In the genomic region with DNA sequence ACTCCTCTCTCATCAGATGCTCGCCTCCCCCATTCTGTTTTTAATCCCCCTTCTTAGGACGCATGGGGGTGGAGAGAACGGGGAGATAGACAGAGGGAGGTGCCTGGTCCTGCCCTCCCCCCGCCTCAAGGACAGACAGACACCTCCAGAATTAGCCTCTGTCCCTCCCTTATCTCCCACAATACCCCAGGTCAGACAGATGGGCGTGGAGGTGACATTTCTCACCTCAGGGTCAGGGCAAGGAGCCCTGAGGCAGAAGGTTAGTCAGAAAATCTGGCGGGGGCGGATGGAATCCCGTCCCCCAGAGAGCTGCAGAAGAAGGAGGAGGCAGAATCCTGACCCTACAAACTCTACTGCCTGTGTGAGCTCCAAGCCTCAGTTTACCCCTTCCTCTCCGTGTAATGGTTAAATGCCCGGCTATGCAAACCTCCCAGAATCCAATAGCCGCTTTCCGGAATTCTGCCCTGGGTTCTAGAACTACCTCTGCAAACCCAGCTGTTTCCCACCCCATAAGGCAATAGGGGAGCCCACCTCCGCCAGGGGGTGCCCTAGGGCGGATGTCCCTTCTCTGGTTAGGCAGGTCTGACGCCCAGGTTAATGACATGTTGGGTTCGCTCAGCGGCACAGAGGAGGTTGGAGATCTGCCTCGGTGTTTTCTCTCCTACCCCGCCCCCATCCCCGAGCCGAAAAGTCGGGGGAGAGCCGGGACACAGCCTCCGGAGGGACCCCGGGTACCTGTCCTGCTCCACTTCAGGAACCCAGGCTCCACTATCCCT, we compare ENCODE assay signal across 1 cellular context.
TF ChIP-seq lines count a peak whose summit lies in the region.

No MANE protein-coding gene starts in this region.

TF ChIP-seq in GM12878, 131 proteins besides CTCF, POLR2A, EP300 and RAD21 (continued from another document):
- TF ChIP-seq CHD4 (IDR thresholded peaks at IDR 0.05), result no peak
- TF ChIP-seq HDAC2 (IDR thresholded peaks at IDR 0.05), result no peak
- TF ChIP-seq, protein P1, sequence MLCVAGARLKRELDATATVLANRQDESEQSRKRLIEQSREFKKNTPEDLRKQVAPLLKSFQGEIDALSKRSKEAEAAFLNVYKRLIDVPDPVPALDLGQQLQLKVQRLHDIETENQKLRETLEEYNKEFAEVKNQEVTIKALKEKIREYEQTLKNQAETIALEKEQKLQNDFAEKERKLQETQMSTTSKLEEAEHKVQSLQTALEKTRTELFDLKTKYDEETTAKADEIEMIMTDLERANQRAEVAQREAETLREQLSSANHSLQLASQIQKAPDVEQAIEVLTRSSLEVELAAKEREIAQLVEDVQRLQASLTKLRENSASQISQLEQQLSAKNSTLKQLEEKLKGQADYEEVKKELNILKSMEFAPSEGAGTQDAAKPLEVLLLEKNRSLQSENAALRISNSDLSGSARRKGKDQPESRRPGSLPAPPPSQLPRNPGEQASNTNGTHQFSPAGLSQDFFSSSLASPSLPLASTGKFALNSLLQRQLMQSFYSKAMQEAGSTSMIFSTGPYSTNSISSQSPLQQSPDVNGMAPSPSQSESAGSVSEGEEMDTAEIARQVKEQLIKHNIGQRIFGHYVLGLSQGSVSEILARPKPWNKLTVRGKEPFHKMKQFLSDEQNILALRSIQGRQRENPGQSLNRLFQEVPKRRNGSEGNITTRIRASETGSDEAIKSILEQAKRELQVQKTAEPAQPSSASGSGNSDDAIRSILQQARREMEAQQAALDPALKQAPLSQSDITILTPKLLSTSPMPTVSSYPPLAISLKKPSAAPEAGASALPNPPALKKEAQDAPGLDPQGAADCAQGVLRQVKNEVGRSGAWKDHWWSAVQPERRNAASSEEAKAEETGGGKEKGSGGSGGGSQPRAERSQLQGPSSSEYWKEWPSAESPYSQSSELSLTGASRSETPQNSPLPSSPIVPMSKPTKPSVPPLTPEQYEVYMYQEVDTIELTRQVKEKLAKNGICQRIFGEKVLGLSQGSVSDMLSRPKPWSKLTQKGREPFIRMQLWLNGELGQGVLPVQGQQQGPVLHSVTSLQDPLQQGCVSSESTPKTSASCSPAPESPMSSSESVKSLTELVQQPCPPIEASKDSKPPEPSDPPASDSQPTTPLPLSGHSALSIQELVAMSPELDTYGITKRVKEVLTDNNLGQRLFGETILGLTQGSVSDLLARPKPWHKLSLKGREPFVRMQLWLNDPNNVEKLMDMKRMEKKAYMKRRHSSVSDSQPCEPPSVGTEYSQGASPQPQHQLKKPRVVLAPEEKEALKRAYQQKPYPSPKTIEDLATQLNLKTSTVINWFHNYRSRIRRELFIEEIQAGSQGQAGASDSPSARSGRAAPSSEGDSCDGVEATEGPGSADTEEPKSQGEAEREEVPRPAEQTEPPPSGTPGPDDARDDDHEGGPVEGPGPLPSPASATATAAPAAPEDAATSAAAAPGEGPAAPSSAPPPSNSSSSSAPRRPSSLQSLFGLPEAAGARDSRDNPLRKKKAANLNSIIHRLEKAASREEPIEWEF (IDR thresholded peaks at IDR 0.05; ENCODE audit: insufficient replicate concordance, low read depth, low read length), result no peak
- no peak for TF ChIP-seq MEF2A (IDR thresholded peaks at IDR 0.05; ENCODE audit: insufficient read depth, low read depth, low read length)
- TF ChIP-seq SP1 (IDR thresholded peaks at IDR 0.05; ENCODE audit: low read depth, low read length), result no peak
- peak; percentile 24; the same call in 1 of the 2 replicates for TF ChIP-seq RUNX3 (IDR thresholded peaks at IDR 0.05; ENCODE audit: low read length)
- TF ChIP-seq SREBF2 (IDR thresholded peaks at IDR 0.05; ENCODE audit: low read length), result no peak
- peak; percentile 49; the same call in 1 of the 2 replicates for TF ChIP-seq CREB1 (IDR thresholded peaks at IDR 0.05; ENCODE audit: low read depth)
- TF ChIP-seq, protein P2, sequence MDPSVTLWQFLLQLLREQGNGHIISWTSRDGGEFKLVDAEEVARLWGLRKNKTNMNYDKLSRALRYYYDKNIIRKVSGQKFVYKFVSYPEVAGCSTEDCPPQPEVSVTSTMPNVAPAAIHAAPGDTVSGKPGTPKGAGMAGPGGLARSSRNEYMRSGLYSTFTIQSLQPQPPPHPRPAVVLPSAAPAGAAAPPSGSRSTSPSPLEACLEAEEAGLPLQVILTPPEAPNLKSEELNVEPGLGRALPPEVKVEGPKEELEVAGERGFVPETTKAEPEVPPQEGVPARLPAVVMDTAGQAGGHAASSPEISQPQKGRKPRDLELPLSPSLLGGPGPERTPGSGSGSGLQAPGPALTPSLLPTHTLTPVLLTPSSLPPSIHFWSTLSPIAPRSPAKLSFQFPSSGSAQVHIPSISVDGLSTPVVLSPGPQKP (IDR thresholded peaks at IDR 0.05; ENCODE audit: low read depth, low read length), result peak; percentile 7; the same call in 1 of the 2 replicates
- TF ChIP-seq ZNF274 (IDR thresholded peaks at IDR 0.05; ENCODE audit: insufficient read depth, insufficient read length), result no peak
- no peak for TF ChIP-seq TARDBP (IDR thresholded peaks at IDR 0.05; ENCODE audit: borderline replicate concordance)
- TF ChIP-seq LARP7 (IDR thresholded peaks at IDR 0.05), result no peak
- TF ChIP-seq IKZF1 (conservative IDR thresholded peaks at IDR 0.05), result no peak
- TF ChIP-seq, protein P3, sequence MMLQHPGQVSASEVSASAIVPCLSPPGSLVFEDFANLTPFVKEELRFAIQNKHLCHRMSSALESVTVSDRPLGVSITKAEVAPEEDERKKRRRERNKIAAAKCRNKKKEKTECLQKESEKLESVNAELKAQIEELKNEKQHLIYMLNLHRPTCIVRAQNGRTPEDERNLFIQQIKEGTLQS (IDR thresholded peaks at IDR 0.05; ENCODE audit: borderline replicate concordance, extremely low read depth, low read depth, low read length), result no peak
- TF ChIP-seq IRF4 (IDR thresholded peaks at IDR 0.05; ENCODE audit: low read depth, low read length), result no peak
